Comparison of ENCODE assay signal across 8 cellular contexts in genomic region chr4:7192252-7193039, GRCh38.
DNase-seq lines count a peak whose midpoint lies in the region; ATAC-seq and TF ChIP-seq lines count a peak whose summit lies in the region.

Gene SORCS2 (plus strand): TSS chr4:7192538.

- peak; percentile 55 for DNase-seq in GM06990 (ENCODE audit: extremely low read depth, insufficient read length)
- peak; percentile 65 for DNase-seq in SKM-1 treated with dmso at 0.1 percent for 144 hours (lab: John Stamatoyannopoulos, UW; ENCODE audit: unreplicated experiment)
- DNase-seq in astrocyte of the cerebellum (ENCODE audit: low read depth): no peak
- DNase-seq in hypothalamus (lab: John Stamatoyannopoulos, UW): peak in 44 of 51 donors; percentile 24 to 85 (median 56)
- peak; percentile 85 for DNase-seq in retina

- in situ Hi-C loops in astrocyte of the cerebellum (cut with HindIII; ENCODE audit: low sequenced_read_pairs): no loop called here

- H3K4me3 ChIP-seq in GM06990 (replicated peaks; ENCODE audit: low read depth, low read length) (no peak within 1 kb of the TSS), astrocyte of the cerebellum (ENCODE audit: low read depth, low read length) (peak within 1 kb of the TSS; percentile 43)

- H3K36me3 ChIP-seq in GM06990 (ENCODE audit: control insufficient read depth, insufficient read depth, low read length): no peaks in the 10 kb centered on the region

- peaks cover 1% of the 10 kb centered on the region; the same call in 1 of the 2 replicates for H3K27me3 ChIP-seq in GM06990 (replicated peaks; ENCODE audit: control insufficient read depth, insufficient read depth, low read length)

- ATAC-seq in HG03354 (IDR thresholded peaks at IDR 0.05; ENCODE audit: poor library complexity, severe bottlenecking, unreplicated experiment) (peak; percentile 80), GM19395 (IDR thresholded peaks at IDR 0.05; ENCODE audit: unreplicated experiment) (no peak), HG02588 (IDR thresholded peaks at IDR 0.05; ENCODE audit: unreplicated experiment) (no peak)

- peak; percentile 24 for TF ChIP-seq CTCF in GM06990 (IDR thresholded peaks at IDR 0.05; ENCODE audit: insufficient read depth, low read length, poor library complexity, severe bottlenecking)
- peak; percentile 41 for TF ChIP-seq CTCF in astrocyte of the cerebellum (IDR thresholded peaks at IDR 0.05; ENCODE audit: low read depth, low read length, missing control alignments)
